ENCODE assay signal across 1 cellular context in the genomic region with DNA sequence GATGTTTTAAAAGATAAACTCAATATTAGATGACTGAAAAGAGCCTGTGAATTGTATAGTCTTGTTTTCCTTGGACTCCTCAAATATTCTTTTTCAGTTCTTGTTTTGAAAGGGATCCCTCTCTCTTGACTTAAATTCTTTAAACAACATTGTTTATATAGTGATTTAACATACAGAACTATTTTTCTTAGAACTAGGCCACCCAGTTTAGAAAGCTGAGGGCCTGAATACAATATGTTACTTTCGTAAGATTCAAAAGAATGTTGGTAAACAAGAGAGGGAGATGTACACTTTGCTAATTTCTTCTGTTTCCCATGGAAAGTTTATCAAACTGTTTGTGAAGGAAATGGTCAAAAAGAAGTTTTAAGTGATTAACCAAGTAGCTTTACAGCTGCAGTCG.
TF ChIP-seq lines count a peak whose summit lies in the region.

No MANE protein-coding gene starts in this region.

TF ChIP-seq in HepG2, 621 proteins besides CTCF, POLR2A, EP300 and RAD21 (continued from another document):
- TF ChIP-seq, protein P1, sequence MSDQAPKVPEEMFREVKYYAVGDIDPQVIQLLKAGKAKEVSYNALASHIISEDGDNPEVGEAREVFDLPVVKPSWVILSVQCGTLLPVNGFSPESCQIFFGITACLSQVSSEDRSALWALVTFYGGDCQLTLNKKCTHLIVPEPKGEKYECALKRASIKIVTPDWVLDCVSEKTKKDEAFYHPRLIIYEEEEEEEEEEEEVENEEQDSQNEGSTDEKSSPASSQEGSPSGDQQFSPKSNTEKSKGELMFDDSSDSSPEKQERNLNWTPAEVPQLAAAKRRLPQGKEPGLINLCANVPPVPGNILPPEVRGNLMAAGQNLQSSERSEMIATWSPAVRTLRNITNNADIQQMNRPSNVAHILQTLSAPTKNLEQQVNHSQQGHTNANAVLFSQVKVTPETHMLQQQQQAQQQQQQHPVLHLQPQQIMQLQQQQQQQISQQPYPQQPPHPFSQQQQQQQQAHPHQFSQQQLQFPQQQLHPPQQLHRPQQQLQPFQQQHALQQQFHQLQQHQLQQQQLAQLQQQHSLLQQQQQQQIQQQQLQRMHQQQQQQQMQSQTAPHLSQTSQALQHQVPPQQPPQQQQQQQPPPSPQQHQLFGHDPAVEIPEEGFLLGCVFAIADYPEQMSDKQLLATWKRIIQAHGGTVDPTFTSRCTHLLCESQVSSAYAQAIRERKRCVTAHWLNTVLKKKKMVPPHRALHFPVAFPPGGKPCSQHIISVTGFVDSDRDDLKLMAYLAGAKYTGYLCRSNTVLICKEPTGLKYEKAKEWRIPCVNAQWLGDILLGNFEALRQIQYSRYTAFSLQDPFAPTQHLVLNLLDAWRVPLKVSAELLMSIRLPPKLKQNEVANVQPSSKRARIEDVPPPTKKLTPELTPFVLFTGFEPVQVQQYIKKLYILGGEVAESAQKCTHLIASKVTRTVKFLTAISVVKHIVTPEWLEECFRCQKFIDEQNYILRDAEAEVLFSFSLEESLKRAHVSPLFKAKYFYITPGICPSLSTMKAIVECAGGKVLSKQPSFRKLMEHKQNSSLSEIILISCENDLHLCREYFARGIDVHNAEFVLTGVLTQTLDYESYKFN (CRISPR knock-in tag; conservative IDR thresholded peaks at IDR 0.05), result peak; percentile 47
- TF ChIP-seq MAF1 (CRISPR knock-in tag; IDR thresholded peaks at IDR 0.05; ENCODE audit: borderline replicate concordance) (no peak), SOX13 (IDR thresholded peaks at IDR 0.05) (no peak), SOX13 (CRISPR knock-in tag; conservative IDR thresholded peaks at IDR 0.05 in 1 of 2, IDR thresholded peaks at IDR 0.05 in 1 of 2) (peak in 1 of 2 experiments; percentile 90; a peak in 1 of 4 replicates), ETV5 (CRISPR knock-in tag; IDR thresholded peaks at IDR 0.05; ENCODE audit: borderline replicate concordance) (no peak), ZNF878 (CRISPR knock-in tag; IDR thresholded peaks at IDR 0.05) (no peak), TEAD3 (CRISPR knock-in tag; optimal IDR thresholded peaks at IDR 0.05; ENCODE audit: borderline replicate concordance) (no peak), ISL2 (CRISPR knock-in tag; IDR thresholded peaks at IDR 0.05) (peak; percentile 76), NCOA2 (CRISPR knock-in tag; IDR thresholded peaks at IDR 0.05) (peak; percentile 79), RFX5 (IDR thresholded peaks at IDR 0.05; ENCODE audit: low read depth, low read length) (no peak), ZNF780A (CRISPR knock-in tag; IDR thresholded peaks at IDR 0.05) (no peak), MIER2 (CRISPR knock-in tag; IDR thresholded peaks at IDR 0.05) (no peak), FOXJ3 (CRISPR knock-in tag; IDR thresholded peaks at IDR 0.05; ENCODE audit: borderline replicate concordance) (0 out of 2 replicates have a peak, but pooled peaks have one; percentile 27), ZNF343 (CRISPR knock-in tag; IDR thresholded peaks at IDR 0.05) (no peak), MEIS1 (CRISPR knock-in tag; IDR thresholded peaks at IDR 0.05; ENCODE audit: borderline replicate concordance) (no peak), ZNF34 (CRISPR knock-in tag; IDR thresholded peaks at IDR 0.05; ENCODE audit: borderline replicate concordance) (no peak), SOX6 (IDR thresholded peaks at IDR 0.05) (no peak), SOX6 (CRISPR knock-in tag; IDR thresholded peaks at IDR 0.05) (peak; percentile 47; the same call in 1 of the 2 replicates), SIX4 (CRISPR knock-in tag; IDR thresholded peaks at IDR 0.05) (no peak), GABPA (IDR thresholded peaks at IDR 0.05; ENCODE audit: low read depth, low read length) (no peak), GABPA (CRISPR knock-in tag; IDR thresholded peaks at IDR 0.05; ENCODE audit: low read depth) (no peak), ZNF251 (CRISPR knock-in tag; IDR thresholded peaks at IDR 0.05) (no peak), HNRNPLL (IDR thresholded peaks at IDR 0.05; ENCODE audit: low read depth, low read length, poor library complexity, severe bottlenecking) (no peak), ZNF484 (CRISPR knock-in tag; IDR thresholded peaks at IDR 0.05; ENCODE audit: borderline replicate concordance, low read depth) (no peak), ZNF337 (CRISPR knock-in tag; IDR thresholded peaks at IDR 0.05; ENCODE audit: borderline replicate concordance, low read depth) (no peak), SAP130 (CRISPR knock-in tag; IDR thresholded peaks at IDR 0.05; ENCODE audit: low read depth) (peak; percentile 23; the same call in 1 of the 2 replicates), SYNCRIP (IDR thresholded peaks at IDR 0.05; ENCODE audit: insufficient read depth, low read depth, low read length) (no peak), KAT8 (CRISPR knock-in tag; IDR thresholded peaks at IDR 0.05) (0 out of 2 replicates have a peak, but pooled peaks have one; percentile 33)
- TF ChIP-seq, protein P2, sequence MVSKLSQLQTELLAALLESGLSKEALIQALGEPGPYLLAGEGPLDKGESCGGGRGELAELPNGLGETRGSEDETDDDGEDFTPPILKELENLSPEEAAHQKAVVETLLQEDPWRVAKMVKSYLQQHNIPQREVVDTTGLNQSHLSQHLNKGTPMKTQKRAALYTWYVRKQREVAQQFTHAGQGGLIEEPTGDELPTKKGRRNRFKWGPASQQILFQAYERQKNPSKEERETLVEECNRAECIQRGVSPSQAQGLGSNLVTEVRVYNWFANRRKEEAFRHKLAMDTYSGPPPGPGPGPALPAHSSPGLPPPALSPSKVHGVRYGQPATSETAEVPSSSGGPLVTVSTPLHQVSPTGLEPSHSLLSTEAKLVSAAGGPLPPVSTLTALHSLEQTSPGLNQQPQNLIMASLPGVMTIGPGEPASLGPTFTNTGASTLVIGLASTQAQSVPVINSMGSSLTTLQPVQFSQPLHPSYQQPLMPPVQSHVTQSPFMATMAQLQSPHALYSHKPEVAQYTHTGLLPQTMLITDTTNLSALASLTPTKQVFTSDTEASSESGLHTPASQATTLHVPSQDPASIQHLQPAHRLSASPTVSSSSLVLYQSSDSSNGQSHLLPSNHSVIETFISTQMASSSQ (IDR thresholded peaks at IDR 0.05; ENCODE audit: low read depth), result 0 out of 2 replicates have a peak, but pooled peaks have one; percentile 11
- TF ChIP-seq, protein P2 (CRISPR knock-in tag; IDR thresholded peaks at IDR 0.05; ENCODE audit: borderline replicate concordance), result peak; percentile 63; the same call in 1 of the 2 replicates
- TF ChIP-seq, protein P3, sequence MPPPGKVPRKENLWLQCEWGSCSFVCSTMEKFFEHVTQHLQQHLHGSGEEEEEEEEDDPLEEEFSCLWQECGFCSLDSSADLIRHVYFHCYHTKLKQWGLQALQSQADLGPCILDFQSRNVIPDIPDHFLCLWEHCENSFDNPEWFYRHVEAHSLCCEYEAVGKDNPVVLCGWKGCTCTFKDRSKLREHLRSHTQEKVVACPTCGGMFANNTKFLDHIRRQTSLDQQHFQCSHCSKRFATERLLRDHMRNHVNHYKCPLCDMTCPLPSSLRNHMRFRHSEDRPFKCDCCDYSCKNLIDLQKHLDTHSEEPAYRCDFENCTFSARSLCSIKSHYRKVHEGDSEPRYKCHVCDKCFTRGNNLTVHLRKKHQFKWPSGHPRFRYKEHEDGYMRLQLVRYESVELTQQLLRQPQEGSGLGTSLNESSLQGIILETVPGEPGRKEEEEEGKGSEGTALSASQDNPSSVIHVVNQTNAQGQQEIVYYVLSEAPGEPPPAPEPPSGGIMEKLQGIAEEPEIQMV (CRISPR knock-in tag; IDR thresholded peaks at IDR 0.05; ENCODE audit: low read depth), result no peak
- TF ChIP-seq, protein P4, sequence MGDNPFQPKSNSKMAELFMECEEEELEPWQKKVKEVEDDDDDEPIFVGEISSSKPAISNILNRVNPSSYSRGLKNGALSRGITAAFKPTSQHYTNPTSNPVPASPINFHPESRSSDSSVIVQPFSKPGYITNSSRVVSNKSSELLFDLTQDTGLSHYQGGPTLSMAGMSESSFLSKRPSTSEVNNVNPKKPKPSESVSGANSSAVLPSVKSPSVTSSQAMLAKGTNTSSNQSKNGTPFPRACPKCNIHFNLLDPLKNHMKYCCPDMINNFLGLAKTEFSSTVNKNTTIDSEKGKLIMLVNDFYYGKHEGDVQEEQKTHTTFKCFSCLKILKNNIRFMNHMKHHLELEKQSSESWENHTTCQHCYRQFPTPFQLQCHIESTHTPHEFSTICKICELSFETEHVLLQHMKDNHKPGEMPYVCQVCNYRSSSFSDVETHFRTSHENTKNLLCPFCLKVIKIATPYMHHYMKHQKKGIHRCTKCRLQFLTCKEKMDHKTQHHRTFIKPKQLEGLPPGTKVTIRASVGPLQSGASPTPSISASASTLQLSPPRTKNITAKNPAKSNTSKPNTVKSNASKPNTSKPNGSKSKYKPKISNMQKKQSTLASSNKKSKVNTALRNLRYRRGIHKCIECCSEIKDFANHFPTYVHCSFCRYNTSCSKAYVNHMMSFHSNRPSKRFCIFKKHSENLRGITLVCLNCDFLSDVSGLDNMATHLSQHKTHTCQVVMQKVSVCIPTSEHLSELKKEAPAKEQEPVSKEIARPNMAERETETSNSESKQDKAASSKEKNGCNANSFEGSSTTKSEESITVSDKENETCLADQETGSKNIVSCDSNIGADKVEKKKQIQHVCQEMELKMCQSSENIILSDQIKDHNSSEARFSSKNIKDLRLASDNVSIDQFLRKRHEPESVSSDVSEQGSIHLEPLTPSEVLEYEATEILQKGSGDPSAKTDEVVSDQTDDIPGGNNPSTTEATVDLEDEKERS (CRISPR knock-in tag; IDR thresholded peaks at IDR 0.05), result no peak
- TF ChIP-seq, protein P5, sequence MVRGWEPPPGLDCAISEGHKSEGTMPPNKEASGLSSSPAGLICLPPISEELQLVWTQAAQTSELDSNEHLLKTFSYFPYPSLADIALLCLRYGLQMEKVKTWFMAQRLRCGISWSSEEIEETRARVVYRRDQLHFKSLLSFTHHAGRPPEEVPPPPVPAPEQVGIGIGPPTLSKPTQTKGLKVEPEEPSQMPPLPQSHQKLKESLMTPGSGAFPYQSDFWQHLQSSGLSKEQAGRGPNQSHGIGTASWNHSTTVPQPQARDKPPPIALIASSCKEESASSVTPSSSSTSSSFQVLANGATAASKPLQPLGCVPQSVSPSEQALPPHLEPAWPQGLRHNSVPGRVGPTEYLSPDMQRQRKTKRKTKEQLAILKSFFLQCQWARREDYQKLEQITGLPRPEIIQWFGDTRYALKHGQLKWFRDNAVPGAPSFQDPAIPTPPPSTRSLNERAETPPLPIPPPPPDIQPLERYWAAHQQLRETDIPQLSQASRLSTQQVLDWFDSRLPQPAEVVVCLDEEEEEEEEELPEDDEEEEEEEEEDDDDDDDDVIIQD (CRISPR knock-in tag; IDR thresholded peaks at IDR 0.05; ENCODE audit: low read depth), result 0 out of 2 replicates have a peak, but pooled peaks have one; percentile 42
- TF ChIP-seq, protein P6, sequence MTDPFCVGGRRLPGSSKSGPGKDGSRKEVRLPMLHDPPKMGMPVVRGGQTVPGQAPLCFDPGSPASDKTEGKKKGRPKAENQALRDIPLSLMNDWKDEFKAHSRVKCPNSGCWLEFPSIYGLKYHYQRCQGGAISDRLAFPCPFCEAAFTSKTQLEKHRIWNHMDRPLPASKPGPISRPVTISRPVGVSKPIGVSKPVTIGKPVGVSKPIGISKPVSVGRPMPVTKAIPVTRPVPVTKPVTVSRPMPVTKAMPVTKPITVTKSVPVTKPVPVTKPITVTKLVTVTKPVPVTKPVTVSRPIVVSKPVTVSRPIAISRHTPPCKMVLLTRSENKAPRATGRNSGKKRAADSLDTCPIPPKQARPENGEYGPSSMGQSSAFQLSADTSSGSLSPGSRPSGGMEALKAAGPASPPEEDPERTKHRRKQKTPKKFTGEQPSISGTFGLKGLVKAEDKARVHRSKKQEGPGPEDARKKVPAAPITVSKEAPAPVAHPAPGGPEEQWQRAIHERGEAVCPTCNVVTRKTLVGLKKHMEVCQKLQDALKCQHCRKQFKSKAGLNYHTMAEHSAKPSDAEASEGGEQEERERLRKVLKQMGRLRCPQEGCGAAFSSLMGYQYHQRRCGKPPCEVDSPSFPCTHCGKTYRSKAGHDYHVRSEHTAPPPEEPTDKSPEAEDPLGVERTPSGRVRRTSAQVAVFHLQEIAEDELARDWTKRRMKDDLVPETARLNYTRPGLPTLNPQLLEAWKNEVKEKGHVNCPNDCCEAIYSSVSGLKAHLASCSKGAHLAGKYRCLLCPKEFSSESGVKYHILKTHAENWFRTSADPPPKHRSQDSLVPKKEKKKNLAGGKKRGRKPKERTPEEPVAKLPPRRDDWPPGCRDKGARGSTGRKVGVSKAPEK (CRISPR knock-in tag; IDR thresholded peaks at IDR 0.05; ENCODE audit: borderline replicate concordance), result no peak
